ENCODE assay signal across 1 cellular context in genomic region chr14:24159777-24160498, GRCh38.
TF ChIP-seq lines count a peak whose summit lies in the region.

No MANE protein-coding gene starts in this region.

TF ChIP-seq in GM12878, 131 proteins besides CTCF, POLR2A, EP300 and RAD21:
- TF ChIP-seq NFXL1 (IDR thresholded peaks at IDR 0.05; ENCODE audit: borderline replicate concordance), result no peak
- no peak for TF ChIP-seq ZBED1 (IDR thresholded peaks at IDR 0.05; ENCODE audit: borderline replicate concordance)
- no peak for TF ChIP-seq YY1 (IDR thresholded peaks at IDR 0.05; ENCODE audit: low read depth, low read length)
- no peak for TF ChIP-seq ASH2L (IDR thresholded peaks at IDR 0.05; ENCODE audit: borderline replicate concordance, low read depth)
- no peak for TF ChIP-seq NRF1 (conservative IDR thresholded peaks at IDR 0.05; ENCODE audit: low read depth, low read length)
- no peak for TF ChIP-seq DPF2 (IDR thresholded peaks at IDR 0.05)
